Comparison of ENCODE assay signal across 11 cellular contexts in the genomic region with DNA sequence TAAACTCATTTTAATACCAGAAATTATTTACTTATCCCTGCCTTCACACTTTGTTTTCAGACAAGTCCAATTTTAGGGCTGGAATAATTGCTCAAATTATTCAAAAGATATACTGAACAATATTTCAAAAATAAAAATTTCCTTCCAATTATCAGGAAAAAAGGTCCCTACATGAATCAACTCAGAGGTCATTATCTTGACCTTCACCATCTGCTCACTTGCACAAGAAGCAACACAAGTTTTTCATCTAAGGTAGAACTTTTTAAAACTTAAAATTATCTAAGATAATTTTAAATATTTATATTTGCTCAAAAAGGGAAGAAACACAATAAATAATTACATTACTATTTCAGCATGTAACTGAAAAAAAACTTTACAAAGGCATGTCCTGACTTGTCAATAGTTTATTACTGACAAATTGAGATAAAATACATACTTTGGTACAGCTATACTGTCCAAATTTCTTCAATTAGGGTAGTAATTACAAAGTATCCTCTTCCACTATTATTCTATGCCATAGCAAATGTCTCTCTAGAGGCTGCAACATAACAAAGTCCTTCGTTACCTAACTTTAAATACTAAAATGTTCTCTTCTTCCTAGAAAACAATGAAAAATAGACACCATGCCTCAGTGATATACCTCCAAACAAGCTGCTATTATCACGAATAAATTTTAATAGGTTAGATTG. TPM values are rescaled to one million over a fixed set of nuclear protein-coding genes. Genes with fewer than 3 reads are reported as not detected.
DNase-seq lines count a peak whose midpoint lies in the region; ATAC-seq and TF ChIP-seq lines count a peak whose summit lies in the region.
"Had no signal": no experiment of that assay in that cellular context is flagged by ENCODE, and none has a peak within 500 bp of the region (broad histone marks: within the 10 kb centered on the region; RNA-seq: fewer than 3 reads in every experiment).

No MANE protein-coding gene starts in this region.

- H3K27ac Mint-ChIP-seq in chondrocyte (ENCODE audit: unreplicated experiment): peak overlapping the region; percentile 87

- H4K20me1 ChIP-seq in Karpas-422 (ENCODE audit: insufficient read depth, low read depth, low read length): 0 out of 2 replicates have a peak, but pooled peaks cover 3% of the 10 kb centered on the region

- peaks cover 37% of the 10 kb centered on the region for H3K4me1 ChIP-seq in Karpas-422 (ENCODE audit: low read length)
- H3K4me1 ChIP-seq in neuron (ENCODE audit: insufficient read depth, low read length): peaks cover 15% of the 10 kb centered on the region

- peak overlapping the region; percentile 85 for H3K4me3 Mint-ChIP-seq in chondrocyte (ENCODE audit: unreplicated experiment)

- no peak for TF ChIP-seq CTCF in chondrocyte (IDR thresholded peaks at IDR 0.05)

- H3K9me3 ChIP-seq in Karpas-422 (ENCODE audit: low read length) (no peaks in the 10 kb centered on the region), neuron (ENCODE audit: low read length) (no peaks in the 10 kb centered on the region)

- H3K4me3 ChIP-seq in Karpas-422 (ENCODE audit: low read length) (no peak overlapping the region), neuron (ENCODE audit: low read length) (peak overlapping the region; percentile 93)

- H3K4me2 ChIP-seq in Karpas-422 (ENCODE audit: low read depth, low read length, poor library complexity, severe bottlenecking): peak overlapping the region; percentile 82

- H3K9ac ChIP-seq in Karpas-422 (ENCODE audit: low read length): no peak overlapping the region

- H3K27me3 ChIP-seq in Karpas-422 (ENCODE audit: low read length) (no peaks in the 10 kb centered on the region; the same call in 1 of the 2 replicates), neuron (ENCODE audit: insufficient read depth, low read length) (no peaks in the 10 kb centered on the region)

- no peak overlapping the region for H3K27ac ChIP-seq in Karpas-422 (ENCODE audit: low read length)

- no peaks in the 10 kb centered on the region for H3K9me2 ChIP-seq in Karpas-422 (replicated peaks; ENCODE audit: insufficient read depth, low read length)

- H3K79me2 ChIP-seq in Karpas-422 (ENCODE audit: low read length): no peaks in the 10 kb centered on the region

- peaks cover 2% of the 10 kb centered on the region for H3K36me3 Mint-ChIP-seq in chondrocyte (ENCODE audit: low read depth)

- no peaks in the 10 kb centered on the region for H3K9me3 Mint-ChIP-seq in chondrocyte (ENCODE audit: low read depth)

- H3K27me3 Mint-ChIP-seq in chondrocyte (ENCODE audit: low read depth): no peaks in the 10 kb centered on the region

- DNase-seq in DMS79 treated with DMSO at 0.1 percent for 48 hours (lab: John Stamatoyannopoulos, UW) (peak; percentile 75), DMS79 (lab: John Stamatoyannopoulos, UW) (no peak), Karpas-422 (no peak), chondrocyte (ENCODE audit: low spot score) (no peak), OCI-M1 (lab: John Stamatoyannopoulos, UW) (no peak), DMS153 (lab: John Stamatoyannopoulos, UW) (no peak)
- DNase-seq: activated effector memory CD4-positive, alpha-beta T cell treated with Interleukin-2 at 50 U/mL for 16 hours; posterior cingulate gyrus; Right ventricle myocardium superior had no signal

- ATAC-seq in HG03175 (IDR thresholded peaks at IDR 0.05; ENCODE audit: unreplicated experiment): no peak

- no peak overlapping the region for H2AFZ ChIP-seq in Karpas-422 (ENCODE audit: low read length)
- H2AFZ ChIP-seq in neuron (ENCODE audit: low read depth, low read length): no peak overlapping the region

- H3K4me1 Mint-ChIP-seq in chondrocyte (ENCODE audit: low read depth): peaks cover 28% of the 10 kb centered on the region

- H3K36me3 ChIP-seq in Karpas-422 (ENCODE audit: insufficient read depth, low read length) (no peaks in the 10 kb centered on the region), neuron (ENCODE audit: insufficient read depth, low read length) (no peaks in the 10 kb centered on the region)

RNA-seq across cellular contexts. Expression of a gene that starts 2.4 kb away (rescaled TPM):
- 4.8 and 11.9 TPM in 2 replicates for total RNA-seq in Karpas-422 (2014; rRNA removed; shearing (Covaris generic); ENCODE audit: low replicate concordance)
- 9.6 to 11.1 TPM (median 10.4 TPM) in 3 replicates for total RNA-seq in chondrocyte
